30 cellular contexts compared by ENCODE assay signal in the genomic region with DNA sequence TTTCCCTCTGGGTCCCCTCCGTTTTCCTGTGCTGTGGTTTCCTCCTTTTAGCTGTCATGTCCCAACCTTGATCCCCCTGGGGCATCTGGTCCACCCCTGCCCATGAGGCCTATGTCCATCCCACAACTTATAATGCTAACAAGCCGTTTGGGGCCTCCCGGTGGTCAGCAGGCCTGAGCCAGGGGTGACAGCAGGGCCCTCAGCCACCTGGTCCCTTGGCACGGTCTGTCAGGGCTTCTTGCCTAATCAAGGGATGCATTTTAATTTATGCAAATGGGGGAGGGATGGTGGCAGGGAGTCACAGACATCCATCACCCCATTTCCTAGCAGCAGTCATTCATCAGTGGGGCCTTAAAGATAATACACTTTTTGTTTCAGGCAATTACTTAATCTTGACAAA.
"Had no signal": no experiment of that assay in that cellular context is flagged by ENCODE, and none has a peak within 500 bp of the region (broad histone marks: within the 10 kb centered on the region; RNA-seq: fewer than 3 reads in every experiment).

No MANE protein-coding gene starts in this region.

- H3K9me3 Mint-ChIP-seq: activated naive CD8-positive, alpha-beta T cell treated with anti-CD3 and anti-CD28 coated beads for 36 hours; activated T-cell treated with anti-CD3 and anti-CD28 coated beads, Interleukin-2, amount 50 U/mL, for 72 hours; dendritic cell treated with granulocyte-macrophage colony-stimulating factor and Interleukin-4, amounts not matched to agents 40 ng/mL and 50 ng/mL, for 4 days; mesothelial cell of epicardium; naive thymus-derived CD8-positive, alpha-beta T cell; neural progenitor cell; stimulated activated effector memory CD8-positive, alpha-beta T cell treated with anti-CD3 and anti-CD28 coated beads, Interleukin-12 subunit alpha, Interleukin-12 subunit beta, amount 100 ng/mL, for 72 hours; stimulated activated naive CD8-positive, alpha-beta T cell treated with anti-CD3 and anti-CD28 coated beads, Interleukin-15, Interleukin-2, amounts not matched to agents 100 ng/mL and 50 ng/mL, for 24 hours; WTC11 had no signal

- H3K4me1 ChIP-seq: parathyroid adenoma had no signal

- DNase-seq: activated CD4-positive, alpha-beta T cell treated with anti-CD3 and anti-CD28 coated beads for 1 hour; activated CD8-positive, alpha-beta memory T cell treated with anti-CD3 and anti-CD28 coated beads, Interleukin-2, amount 10 ng/mL, durations not matched to agents 7 days and 5 days; activated CD8-positive, alpha-beta T cell treated with anti-CD3 and anti-CD28 coated beads, Interleukin-2, amount 10 ng/mL, durations not matched to agents 7 days and 5 days; activated naive CD4-positive, alpha-beta T cell treated with Interleukin-2 at 50 U/mL for 16 hours; activated naive CD8-positive, alpha-beta T cell treated with anti-CD3 and anti-CD28 coated beads for 36 hours; activated T-cell treated with anti-CD3 and anti-CD28 coated beads, Interleukin-2, amount 50 U/mL, for 72 hours; adrenal gland; brain microvascular endothelial cell; foreskin keratinocyte; heart right ventricle; left ventricle myocardium inferior; naive thymus-derived CD8-positive, alpha-beta T cell; occipital lobe; psoas muscle; sigmoid colon; small intestine; stimulated activated CD4-positive, alpha-beta T cell treated with anti-CD3 and anti-CD28 coated beads, Interleukin-4, amount 100 ng/mL, for 24 hours; T-helper 17 cell; T1000; trophoblast cell; uterus had no signal

- H3K4me3 ChIP-seq: adrenal gland, esophagus muscularis mucosa, heart right ventricle, left ventricle myocardium inferior, neural progenitor cell, psoas muscle, sigmoid colon, thoracic aorta, uterus had no signal

- H3K27me3 Mint-ChIP-seq: activated CD8-positive, alpha-beta memory T cell treated with anti-CD3 and anti-CD28 coated beads, Interleukin-2, amount 10 ng/mL, durations not matched to agents 7 days and 5 days; activated naive CD8-positive, alpha-beta T cell treated with anti-CD3 and anti-CD28 coated beads for 36 hours; stimulated activated naive CD8-positive, alpha-beta T cell treated with anti-CD3 and anti-CD28 coated beads, Interleukin-15, Interleukin-2, amounts not matched to agents 100 ng/mL and 50 ng/mL, for 24 hours had no signal

- H3K36me3 ChIP-seq: adrenal gland, brain microvascular endothelial cell, esophagus muscularis mucosa, heart right ventricle, left ventricle myocardium inferior, neural progenitor cell, sigmoid colon, thoracic aorta, uterus had no signal

- H3K27ac ChIP-seq: brain microvascular endothelial cell, esophagus muscularis mucosa, foreskin keratinocyte, heart right ventricle, left ventricle myocardium inferior, neural progenitor cell, parathyroid adenoma, psoas muscle, sigmoid colon, thoracic aorta had no signal

- H3K4me3 Mint-ChIP-seq: activated CD8-positive, alpha-beta memory T cell treated with anti-CD3 and anti-CD28 coated beads, Interleukin-2, amount 10 ng/mL, durations not matched to agents 7 days and 5 days; activated CD8-positive, alpha-beta T cell treated with anti-CD3 and anti-CD28 coated beads, Interleukin-2, amount 10 ng/mL, durations not matched to agents 7 days and 5 days; activated naive CD8-positive, alpha-beta T cell treated with anti-CD3 and anti-CD28 coated beads for 36 hours; activated T-cell treated with anti-CD3 and anti-CD28 coated beads, Interleukin-2, amount 50 U/mL, for 72 hours; dendritic cell treated with granulocyte-macrophage colony-stimulating factor and Interleukin-4, amounts not matched to agents 40 ng/mL and 50 ng/mL, for 4 days; mesothelial cell of epicardium; naive thymus-derived CD8-positive, alpha-beta T cell; neural progenitor cell; stimulated activated effector memory CD8-positive, alpha-beta T cell treated with anti-CD3 and anti-CD28 coated beads, Interleukin-12 subunit alpha, Interleukin-12 subunit beta, amount 100 ng/mL, for 72 hours; stimulated activated naive CD8-positive, alpha-beta T cell treated with anti-CD3 and anti-CD28 coated beads, Interleukin-15, Interleukin-2, amounts not matched to agents 100 ng/mL and 50 ng/mL, for 24 hours; T-helper 17 cell; WTC11 had no signal

- H3K27me3 ChIP-seq: adrenal gland, brain microvascular endothelial cell, esophagus muscularis mucosa, foreskin keratinocyte, heart right ventricle, neural progenitor cell, sigmoid colon, uterus had no signal

- ATAC-seq: activated CD8-positive, alpha-beta memory T cell treated with anti-CD3 and anti-CD28 coated beads, Interleukin-2, amount 10 ng/mL, durations not matched to agents 7 days and 5 days; activated CD8-positive, alpha-beta T cell treated with anti-CD3 and anti-CD28 coated beads, Interleukin-2, amount 10 ng/mL, durations not matched to agents 7 days and 5 days; activated T-cell treated with anti-CD3 and anti-CD28 coated beads, Interleukin-2, amount 50 U/mL, for 72 hours; foreskin keratinocyte; heart right ventricle; naive thymus-derived CD8-positive, alpha-beta T cell; psoas muscle; stimulated activated effector memory CD8-positive, alpha-beta T cell treated with anti-CD3 and anti-CD28 coated beads, Interleukin-12 subunit alpha, Interleukin-12 subunit beta, amount 100 ng/mL, for 72 hours; T-helper 17 cell; WTC11 had no signal

- H3K9me3 ChIP-seq: adrenal gland, esophagus muscularis mucosa, heart right ventricle, left ventricle myocardium inferior, psoas muscle, sigmoid colon, thoracic aorta, uterus had no signal

- H3K79me2 ChIP-seq: parathyroid adenoma had no signal

- H3K4me1 Mint-ChIP-seq: activated CD8-positive, alpha-beta memory T cell treated with anti-CD3 and anti-CD28 coated beads, Interleukin-2, amount 10 ng/mL, durations not matched to agents 7 days and 5 days; activated naive CD8-positive, alpha-beta T cell treated with anti-CD3 and anti-CD28 coated beads for 36 hours; naive thymus-derived CD8-positive, alpha-beta T cell; stimulated activated effector memory CD8-positive, alpha-beta T cell treated with anti-CD3 and anti-CD28 coated beads, Interleukin-12 subunit alpha, Interleukin-12 subunit beta, amount 100 ng/mL, for 72 hours; T-helper 17 cell had no signal

- H2AFZ ChIP-seq: neural progenitor cell, parathyroid adenoma had no signal

- H3K36me3 Mint-ChIP-seq: activated CD8-positive, alpha-beta memory T cell treated with anti-CD3 and anti-CD28 coated beads, Interleukin-2, amount 10 ng/mL, durations not matched to agents 7 days and 5 days; activated naive CD8-positive, alpha-beta T cell treated with anti-CD3 and anti-CD28 coated beads for 36 hours; naive thymus-derived CD8-positive, alpha-beta T cell; stimulated activated effector memory CD8-positive, alpha-beta T cell treated with anti-CD3 and anti-CD28 coated beads, Interleukin-12 subunit alpha, Interleukin-12 subunit beta, amount 100 ng/mL, for 72 hours; WTC11 had no signal

- H3K9ac ChIP-seq: neural progenitor cell, parathyroid adenoma had no signal

- H3K27ac Mint-ChIP-seq: activated CD8-positive, alpha-beta memory T cell treated with anti-CD3 and anti-CD28 coated beads, Interleukin-2, amount 10 ng/mL, durations not matched to agents 7 days and 5 days; activated CD8-positive, alpha-beta T cell treated with anti-CD3 and anti-CD28 coated beads, Interleukin-2, amount 10 ng/mL, durations not matched to agents 7 days and 5 days; activated naive CD8-positive, alpha-beta T cell treated with anti-CD3 and anti-CD28 coated beads for 36 hours; activated T-cell treated with anti-CD3 and anti-CD28 coated beads, Interleukin-2, amount 50 U/mL, for 72 hours; dendritic cell treated with granulocyte-macrophage colony-stimulating factor and Interleukin-4, amounts not matched to agents 40 ng/mL and 50 ng/mL, for 4 days; mesothelial cell of epicardium; naive thymus-derived CD8-positive, alpha-beta T cell; neural progenitor cell; stimulated activated effector memory CD8-positive, alpha-beta T cell treated with anti-CD3 and anti-CD28 coated beads, Interleukin-12 subunit alpha, Interleukin-12 subunit beta, amount 100 ng/mL, for 72 hours; stimulated activated naive CD8-positive, alpha-beta T cell treated with anti-CD3 and anti-CD28 coated beads, Interleukin-15, Interleukin-2, amounts not matched to agents 100 ng/mL and 50 ng/mL, for 24 hours; T-helper 17 cell; WTC11 had no signal

- H3K4me2 ChIP-seq: neural progenitor cell had no signal
